ENCODE assay signal across 1 cellular context in genomic region chr4:648579-649292, GRCh38.
TF ChIP-seq lines count a peak whose summit lies in the region.

No MANE protein-coding gene starts in this region.

TF ChIP-seq in WTC11, 78 proteins besides CTCF, POLR2A, EP300 and RAD21 (continued from another document):
- TF ChIP-seq STAT6 (CRISPR knock-in tag; conservative IDR thresholded peaks at IDR 0.05; ENCODE audit: low read depth) (no peak), GRHL2 (CRISPR knock-in tag; IDR thresholded peaks at IDR 0.05; ENCODE audit: insufficient replicate concordance, severe bottlenecking) (no peak), MAX (CRISPR knock-in tag; IDR thresholded peaks at IDR 0.05) (no peak), SMAD3 (CRISPR knock-in tag; IDR thresholded peaks at IDR 0.05; ENCODE audit: borderline replicate concordance) (no peak), RORB (CRISPR knock-in tag; IDR thresholded peaks at IDR 0.05) (no peak)
- TF ChIP-seq, protein P1, sequence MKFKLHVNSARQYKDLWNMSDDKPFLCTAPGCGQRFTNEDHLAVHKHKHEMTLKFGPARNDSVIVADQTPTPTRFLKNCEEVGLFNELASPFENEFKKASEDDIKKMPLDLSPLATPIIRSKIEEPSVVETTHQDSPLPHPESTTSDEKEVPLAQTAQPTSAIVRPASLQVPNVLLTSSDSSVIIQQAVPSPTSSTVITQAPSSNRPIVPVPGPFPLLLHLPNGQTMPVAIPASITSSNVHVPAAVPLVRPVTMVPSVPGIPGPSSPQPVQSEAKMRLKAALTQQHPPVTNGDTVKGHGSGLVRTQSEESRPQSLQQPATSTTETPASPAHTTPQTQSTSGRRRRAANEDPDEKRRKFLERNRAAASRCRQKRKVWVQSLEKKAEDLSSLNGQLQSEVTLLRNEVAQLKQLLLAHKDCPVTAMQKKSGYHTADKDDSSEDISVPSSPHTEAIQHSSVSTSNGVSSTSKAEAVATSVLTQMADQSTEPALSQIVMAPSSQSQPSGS (CRISPR knock-in tag; IDR thresholded peaks at IDR 0.05; ENCODE audit: borderline replicate concordance, low read depth), result no peak
